8 cellular contexts compared by ENCODE assay signal in the genomic region with DNA sequence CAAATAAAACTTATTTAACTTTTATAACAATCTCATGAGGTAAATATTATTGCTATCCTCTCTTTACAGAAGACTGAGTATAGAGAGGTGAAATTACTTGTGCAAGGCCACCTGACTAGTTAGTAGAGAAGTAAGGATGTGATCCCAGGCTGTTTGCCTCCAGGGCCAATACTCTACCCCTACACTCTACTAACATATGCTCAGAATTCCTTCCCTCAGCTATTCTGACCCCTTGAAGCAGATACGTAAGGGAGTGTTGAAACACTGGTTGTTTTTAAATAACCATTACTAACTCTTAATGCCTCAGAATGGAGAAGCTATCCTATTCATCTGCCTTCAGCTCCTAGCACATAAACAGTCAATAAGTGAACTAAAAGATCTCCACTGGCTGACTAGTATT. TPM values are rescaled to one million over a fixed set of nuclear protein-coding genes. Genes with fewer than 3 reads are reported as not detected.
"Had no signal": no experiment of that assay in that cellular context is flagged by ENCODE, and none has a peak within 500 bp of the region (broad histone marks: within the 10 kb centered on the region; RNA-seq: fewer than 3 reads in every experiment).

No MANE protein-coding gene starts in this region.

- ATAC-seq: HCT116, HepG2 had no signal

- H3K36me3 ChIP-seq: HAP-1 had no signal

- H2AFZ ChIP-seq: GM23248 had no signal

- H3K27ac Mint-ChIP-seq: HFFc6 had no signal

- H3K4me3 ChIP-seq: GM23248, HAP-1 had no signal

- H3K4me3 Mint-ChIP-seq: HFFc6 had no signal

- H3K4me1 ChIP-seq: HAP-1 had no signal

- DNase-seq: GM23248, GOT3, H7, HFFc6 had no signal

- H3K9me3 ChIP-seq: HAP-1 had no signal

- H3K9ac ChIP-seq: GM23248 had no signal

- H3K27ac ChIP-seq: GM23248, HL-60 had no signal

RNA-seq across cellular contexts. Expression of gene CSTA, which starts 24.1 kb away (rescaled TPM):
- total RNA-seq: H7 had no signal
